Comparison of ENCODE assay signal across 10 cellular contexts in genomic region chr16:71985262-71985974, GRCh38. TPM values are rescaled to one million over a fixed set of nuclear protein-coding genes. Genes with fewer than 3 reads are reported as not detected.
"Had no signal": no experiment of that assay in that cellular context is flagged by ENCODE, and none has a peak within 500 bp of the region (broad histone marks: within the 10 kb centered on the region; RNA-seq: fewer than 3 reads in every experiment).

No MANE protein-coding gene starts in this region.

- H3K4me3 ChIP-seq: GM23338 had no signal

- H3K4me3 Mint-ChIP-seq: GM23338, H9, IgD-negative memory B cell had no signal

- H3K27ac Mint-ChIP-seq: GM23338, H9, IgD-negative memory B cell had no signal

- H3K9ac ChIP-seq: KMS-11 had no signal

- DNase-seq: H9, HCEC 1CT, KBM-7 had no signal

- H3K27ac ChIP-seq: HL-60, KMS-11 had no signal

- ATAC-seq: GM23338 had no signal

- H3K4me2 ChIP-seq: GM23338, KMS-11 had no signal

- FAIRE-seq: H1, H54 had no signal

- H3K9me3 Mint-ChIP-seq: GM23338, H9 had no signal

- H2AFZ ChIP-seq: GM23338 had no signal

RNA-seq across cellular contexts. Expression of gene PKD1L3, which starts 14.8 kb away (rescaled TPM):
- total RNA-seq: GM23338, H1, H9, HT1080 had no signal
- polyA plus RNA-seq: GM23338, IgD-negative memory B cell had no signal
